In the genomic region with DNA sequence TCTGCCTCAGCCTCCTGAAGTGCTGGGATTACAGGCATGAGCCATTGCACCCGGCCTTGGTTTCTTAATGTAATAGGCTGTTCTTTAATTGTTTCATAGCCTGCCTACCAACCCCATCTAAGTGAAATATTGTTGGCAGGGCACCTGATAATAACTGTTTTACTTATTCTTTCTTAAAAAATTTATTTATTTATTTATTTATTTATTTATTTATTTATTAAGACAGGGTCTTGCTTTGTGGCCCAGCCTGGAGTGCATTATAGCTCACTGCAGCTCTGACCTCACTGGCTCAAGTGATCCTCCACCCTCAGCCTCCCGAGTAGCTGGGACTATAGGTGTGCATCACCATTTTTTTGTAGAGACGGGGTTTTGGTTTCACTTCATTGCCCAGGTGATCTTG, we compare ENCODE assay signal across 34 cellular contexts. TPM values are rescaled to one million over a fixed set of nuclear protein-coding genes. Genes with fewer than 3 reads are reported as not detected.
"Had no signal": no experiment of that assay in that cellular context is flagged by ENCODE, and none has a peak within 500 bp of the region (broad histone marks: within the 10 kb centered on the region; RNA-seq: fewer than 3 reads in every experiment).

No MANE protein-coding gene starts in this region.

- H3K4me1 ChIP-seq: breast epithelium had no signal

- ATAC-seq: activated naive CD4-positive, alpha-beta T cell treated with anti-CD3 and anti-CD28 coated beads, Interleukin-2, amount 50 U/mL, for 72 hours; activated naive CD8-positive, alpha-beta T cell treated with anti-CD3 and anti-CD28 coated beads, Interleukin-2, amount 50 U/mL, for 24 hours; activated T-cell treated with anti-CD3 and anti-CD28 coated beads, Interleukin-2, amount 50 U/mL, for 4 hours; activated T-cell treated with anti-CD3 and anti-CD28 coated beads, Interleukin-2, amount 50 U/mL, for 72 hours; activated T-helper 17 cell treated with anti-CD3 and anti-CD28 coated beads, Interleukin-2, amount 50 U/mL, for 72 hours; body of pancreas had no signal

- H3K27me3 ChIP-seq: ascending aorta, body of pancreas, brain microvascular endothelial cell, breast epithelium, cardiac muscle cell had no signal

- H3K4me3 ChIP-seq: ascending aorta, body of pancreas, breast epithelium, cardiac muscle cell had no signal

- H3K9me3 ChIP-seq: ascending aorta, body of pancreas, breast epithelium had no signal

- H3K36me3 ChIP-seq: ascending aorta, brain microvascular endothelial cell, breast epithelium, cardiac muscle cell had no signal

- FAIRE-seq: astrocyte, bronchial epithelial cell, colon had no signal

- H3K27ac ChIP-seq: body of pancreas, brain microvascular endothelial cell, breast epithelium, cardiac muscle cell had no signal

- DNase-seq: activated effector memory CD4-positive, alpha-beta T cell treated with anti-CD3 and anti-CD28 coated beads, Interleukin-2, amount 50 U/mL, for 16 hours; activated effector memory CD4-positive, alpha-beta T cell treated with Interleukin-2 at 50 U/mL for 16 hours; activated gamma-delta T cell; activated gamma-delta T cell treated with Interleukin-2 at 50 U/mL for 16 hours; activated naive CD4-positive, alpha-beta T cell; activated naive CD4-positive, alpha-beta T cell treated with anti-CD3 and anti-CD28 coated beads for 36 hours; activated naive CD4-positive, alpha-beta T cell treated with anti-CD3 and anti-CD28 coated beads, Interleukin-2, amount 10 ng/mL, durations not matched to agents 7 days and 5 days; activated naive CD4-positive, alpha-beta T cell treated with anti-CD3 and anti-CD28 coated beads, Interleukin-2, amount 50 U/mL, for 16 hours; activated naive CD4-positive, alpha-beta T cell treated with Interleukin-2 at 50 U/mL for 16 hours; activated naive CD8-positive, alpha-beta T cell treated with anti-CD3 and anti-CD28 coated beads for 36 hours; activated naive CD8-positive, alpha-beta T cell treated with anti-CD3 and anti-CD28 coated beads, Interleukin-2, amount 10 ng/mL, durations not matched to agents 7 days and 5 days; activated naive CD8-positive, alpha-beta T cell treated with anti-CD3 and anti-CD28 coated beads, Interleukin-2, amount 50 U/mL, for 24 hours; activated T-cell treated with anti-CD3 and anti-CD28 coated beads, Interleukin-2, amount 50 U/mL, for 1 hour; activated T-cell treated with anti-CD3 and anti-CD28 coated beads, Interleukin-2, amount 50 U/mL, for 24 hours; activated T-cell treated with anti-CD3 and anti-CD28 coated beads, Interleukin-2, amount 50 U/mL, for 4 hours; activated T-cell treated with anti-CD3 and anti-CD28 coated beads, Interleukin-2, amount 50 U/mL, for 48 hours; activated T-cell treated with anti-CD3 and anti-CD28 coated beads, Interleukin-2, amount 50 U/mL, for 72 hours; amniotic stem cell; amygdala; anterior cingulate cortex; aorta; body of pancreas; brain microvascular endothelial cell; caudate nucleus; central memory CD4-positive, alpha-beta T cell; cerebellar nuclear complex had no signal

RNA-seq across cellular contexts. Expression of a gene that starts 52.4 kb away (rescaled TPM):
- total RNA-seq: ascending aorta had no signal
